In the genomic region with DNA sequence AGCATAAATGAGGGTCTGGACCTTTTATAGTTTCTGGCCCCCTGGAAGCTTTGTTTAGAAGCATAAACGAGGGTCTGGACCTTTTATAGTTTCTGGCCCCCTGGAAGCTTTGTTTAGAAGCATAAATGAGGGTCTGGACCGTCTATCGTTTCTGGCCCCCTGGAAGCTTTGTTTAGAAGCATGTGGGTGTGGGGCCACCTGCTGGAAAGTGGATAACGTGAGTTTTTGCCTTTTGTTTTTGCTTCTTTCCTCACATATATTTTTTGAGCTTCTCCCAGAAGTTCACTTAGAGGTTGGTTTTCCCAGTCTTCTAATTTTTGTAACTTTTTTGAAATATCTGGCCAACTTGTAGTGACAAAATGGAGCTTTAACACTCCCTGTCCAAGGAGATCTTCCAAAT, we compare ENCODE assay signal across 4 cellular contexts. TPM values are rescaled to one million over a fixed set of nuclear protein-coding genes. Genes with fewer than 3 reads are reported as not detected.
DNase-seq lines count a peak whose midpoint lies in the region; TF ChIP-seq lines count a peak whose summit lies in the region.
"Not testable (repeated sequence)": the region's sequence is repeated elsewhere in the genome, so short reads cannot be mapped to it uniquely, and the experiment has no call there.

No MANE protein-coding gene starts in this region.

- not testable (repeated sequence) for H3K18ac ChIP-seq in mesendoderm (ENCODE audit: low read length)

- peak; percentile 51 for DNase-seq in NCI-H69 (lab: John Stamatoyannopoulos, UW)
- peak; percentile 28 for DNase-seq in cerebellar cortex (ENCODE audit: low spot score)
- DNase-seq in mesendoderm = peak; percentile 64

- H3K36me3 ChIP-seq in mesendoderm (ENCODE audit: control insufficient read depth, insufficient read depth, low read length) = not testable (repeated sequence)

- H3K9ac ChIP-seq in mesendoderm (ENCODE audit: low read length) = not testable (repeated sequence)

- WGBS in mesendoderm (ENCODE audit: extremely low coverage, insufficient coverage, low lambda C conversion rate) = no CpG with 5 or more reads among the region's 4 CpGs

- H2AK5ac ChIP-seq in mesendoderm (ENCODE audit: low read length) = not testable (repeated sequence)

- not testable (repeated sequence) for H3K27me3 ChIP-seq in mesendoderm (ENCODE audit: insufficient read depth, low read length, poor library complexity)

- not testable (repeated sequence) for H3K23ac ChIP-seq in mesendoderm (ENCODE audit: low read length)

- H3K56ac ChIP-seq in mesendoderm (ENCODE audit: low read length) = not testable (repeated sequence)

- H3K4me2 ChIP-seq in mesendoderm (ENCODE audit: low read length) = not testable (repeated sequence)

- not testable (repeated sequence) for H3K79me2 ChIP-seq in mesendoderm (ENCODE audit: control insufficient read depth, insufficient read depth, low read length)

- not testable (repeated sequence) for H3K4me3 ChIP-seq in mesendoderm (ENCODE audit: low read length)

- H2BK5ac ChIP-seq in mesendoderm (ENCODE audit: low read length) = not testable (repeated sequence)

- H3K27ac ChIP-seq in mesendoderm (ENCODE audit: low read depth, low read length) = not testable (repeated sequence)

- not testable (repeated sequence) for H2BK15ac ChIP-seq in mesendoderm (replicated peaks; ENCODE audit: low read depth)

- peak; percentile 25; the same call in 1 of the 3 replicates for TF ChIP-seq CTCF in GM12872 (IDR thresholded peaks at IDR 0.05; ENCODE audit: insufficient read depth, low read depth, low read length)

- not testable (repeated sequence) for H4K8ac ChIP-seq in mesendoderm (ENCODE audit: low read depth, low read length)

- H3K4ac ChIP-seq in mesendoderm (ENCODE audit: low read depth, low read length) = not testable (repeated sequence)

- not testable (repeated sequence) for H3K79me1 ChIP-seq in mesendoderm (ENCODE audit: low read length)

- not testable (repeated sequence) for H4K5ac ChIP-seq in mesendoderm (ENCODE audit: low read length)

- not testable (repeated sequence) for H3K4me1 ChIP-seq in mesendoderm (ENCODE audit: control insufficient read depth, low read depth, low read length)

- H2BK120ac ChIP-seq in mesendoderm (ENCODE audit: low read depth, low read length) = not testable (repeated sequence)

RNA-seq across cellular contexts. Expression of a gene that starts 17.8 kb away (rescaled TPM):
- 0.42 TPM for polyA plus RNA-seq in mesendoderm (2013, experiment 1 of 2)
- 0.38 TPM for polyA plus RNA-seq in mesendoderm (2013, experiment 2 of 2)

RNA-seq across cellular contexts. Expression of a gene that starts 22.2 kb away (rescaled TPM):
- 125 TPM for polyA plus RNA-seq in mesendoderm (2013, experiment 1 of 2)
- polyA plus RNA-seq in mesendoderm (2013, experiment 2 of 2) = 126 TPM

RNA-seq across cellular contexts. Expression of a gene that starts 33.3 kb away (rescaled TPM):
- 22.9 TPM for polyA plus RNA-seq in mesendoderm (2013, experiment 1 of 2)
- 22.2 TPM for polyA plus RNA-seq in mesendoderm (2013, experiment 2 of 2)

RNA-seq across cellular contexts. Expression of a gene that starts 38.7 kb away (rescaled TPM):
- 4.6 TPM for polyA plus RNA-seq in mesendoderm (2013, experiment 1 of 2)
- 4.3 TPM for polyA plus RNA-seq in mesendoderm (2013, experiment 2 of 2)

RNA-seq across cellular contexts. Expression of a gene that starts 42.2 kb away (rescaled TPM):
- 8.1 TPM for polyA plus RNA-seq in mesendoderm (2013, experiment 1 of 2)
- polyA plus RNA-seq in mesendoderm (2013, experiment 2 of 2) = 8.4 TPM
